In genomic region chr17:28773736-28774135, GRCh38 we compare ENCODE assay signal across 19 cellular contexts. TPM values are rescaled to one million over a fixed set of nuclear protein-coding genes. Genes with fewer than 3 reads are reported as not detected.
A peak's percentile ranks its signal among the peaks of the same experiment; 100 is the strongest.
DNase-seq lines count a peak whose midpoint lies in the region; ATAC-seq, FAIRE-seq and TF ChIP-seq lines count a peak whose summit lies in the region.
"Had no signal": no experiment of that assay in that cellular context is flagged by ENCODE, and none has a peak within 500 bp of the region (broad histone marks: within the 10 kb centered on the region; RNA-seq: fewer than 3 reads in every experiment).

No MANE protein-coding gene starts in this region.

- H3K4me3 ChIP-seq in GM23338 (no peak overlapping the region), prostate gland (no peak overlapping the region), kidney (ENCODE audit: low read length in 2 of 2) (no peak overlapping the region)
- H3K4me3 ChIP-seq: HAP-1 had no signal

- H3K9me3 ChIP-seq in prostate gland (no peaks in the 10 kb centered on the region), kidney (ENCODE audit: control insufficient read depth in 1 of 2, low read length in 2 of 2) (no peaks in the 10 kb centered on the region)
- H3K9me3 ChIP-seq: HAP-1 had no signal

- intact Hi-C loops in activated CD4-positive, alpha-beta T cell treated with anti-CD3 and anti-CD28 coated beads for 36 hours (cut with DNase I, micrococcal nuclease), result no loop called here
- intact Hi-C loops in prostate gland (cut with DNase I), result no loop called here
- intact Hi-C loops in kidney (cut with DNase I), result no loop called here

- CTCF ChIA-PET in activated CD4-positive, alpha-beta T cell treated with anti-CD3 and anti-CD28 coated beads for 36 hours (lab: Charles Lee), result interaction anchor here (0.7 to 5.0 kb wide), 8 partner anchors 10 to 192 kb away, joined by 3 to 63 read pairs (median 4); no protein-coding TSS in a partner anchor

- POLR2A ChIA-PET in activated CD4-positive, alpha-beta T cell treated with anti-CD3 and anti-CD28 coated beads for 36 hours (lab: Charles Lee), result interaction anchor here (0.6 to 0.8 kb wide), 4 partner anchors 37 to 352 kb away, joined by 3 to 9 read pairs (median 4); no protein-coding TSS in a partner anchor

- H3K4me1 Mint-ChIP-seq in activated CD4-positive, alpha-beta T cell treated with anti-CD3 and anti-CD28 coated beads for 36 hours, result peaks cover 25% of the 10 kb centered on the region
- peaks cover 24% of the 10 kb centered on the region for H3K4me1 Mint-ChIP-seq in GM23338
- peaks cover 20% of the 10 kb centered on the region for H3K4me1 Mint-ChIP-seq in activated naive CD8-positive, alpha-beta T cell treated with anti-CD3 and anti-CD28 coated beads for 36 hours
- H3K4me1 Mint-ChIP-seq in nephron progenitor cell, result peaks cover 20% of the 10 kb centered on the region

- no peaks in the 10 kb centered on the region for H3K27me3 Mint-ChIP-seq in activated CD4-positive, alpha-beta T cell treated with anti-CD3 and anti-CD28 coated beads for 36 hours
- peaks cover 3% of the 10 kb centered on the region for H3K27me3 Mint-ChIP-seq in GM23338 (ENCODE audit: insufficient read depth, low read depth, poor library complexity)
- no peaks in the 10 kb centered on the region for H3K27me3 Mint-ChIP-seq in activated naive CD8-positive, alpha-beta T cell treated with anti-CD3 and anti-CD28 coated beads for 36 hours
- H3K27me3 Mint-ChIP-seq in nephron progenitor cell (ENCODE audit: low read depth, poor library complexity), result no peaks in the 10 kb centered on the region

- no peaks in the 10 kb centered on the region for H3K9me2 ChIP-seq in GM23338 (ENCODE audit: insufficient read depth)

- H3K4me1 ChIP-seq in GM23338 (ENCODE audit: insufficient read depth) (peaks cover 7% of the 10 kb centered on the region; the same call in 1 of the 2 replicates), prostate gland (replicated peaks) (no peaks in the 10 kb centered on the region), kidney (ENCODE audit: control insufficient read depth in 1 of 2, insufficient read depth in 1 of 2, low read depth in 1 of 2, low read length in 2 of 2) (no peaks in the 10 kb centered on the region)
- H3K4me1 ChIP-seq: HAP-1 had no signal

- H3K27me3 ChIP-seq in GM23338 (ENCODE audit: insufficient read depth), result no peaks in the 10 kb centered on the region
- H3K27me3 ChIP-seq in prostate gland (replicated peaks; ENCODE audit: insufficient read depth), result no peaks in the 10 kb centered on the region

- no peak overlapping the region for H3K27ac Mint-ChIP-seq in activated CD4-positive, alpha-beta T cell treated with anti-CD3 and anti-CD28 coated beads for 36 hours
- H3K27ac Mint-ChIP-seq in GM23338 (peak overlapping the region; percentile 72; the same call in 1 of the 2 replicates), nephron progenitor cell (peak overlapping the region; percentile 97)
- peak overlapping the region; percentile 8 for H3K27ac Mint-ChIP-seq in activated naive CD8-positive, alpha-beta T cell treated with anti-CD3 and anti-CD28 coated beads for 36 hours

- no peaks in the 10 kb centered on the region for H3K9me3 Mint-ChIP-seq in activated CD4-positive, alpha-beta T cell treated with anti-CD3 and anti-CD28 coated beads for 36 hours (ENCODE audit: low read depth)
- H3K9me3 Mint-ChIP-seq in GM23338 (no peaks in the 10 kb centered on the region), nephron progenitor cell (no peaks in the 10 kb centered on the region)
- no peaks in the 10 kb centered on the region for H3K9me3 Mint-ChIP-seq in activated naive CD8-positive, alpha-beta T cell treated with anti-CD3 and anti-CD28 coated beads for 36 hours

- no peak for TF ChIP-seq POLR2A in prostate gland (IDR thresholded peaks at IDR 0.05)

- H3K27ac ChIP-seq in GM23338 (ENCODE audit: low read depth) (no peak overlapping the region), prostate gland (no peak overlapping the region), kidney (ENCODE audit: low read depth in 2 of 2, low read length in 2 of 2) (no peak overlapping the region)
- H3K27ac ChIP-seq: C4-2B had no signal

- H3K36me3 ChIP-seq in GM23338 (ENCODE audit: insufficient read depth) (0 out of 2 replicates have a peak, but pooled peaks cover 4% of the 10 kb centered on the region), prostate gland (no peaks in the 10 kb centered on the region), kidney (ENCODE audit: control insufficient read depth in 1 of 2, insufficient read depth in 2 of 2, low read length in 2 of 2) (no peaks in the 10 kb centered on the region)

- peak; percentile 63 for ATAC-seq in activated CD4-positive, alpha-beta T cell treated with anti-CD3 and anti-CD28 coated beads for 36 hours
- ATAC-seq in GM23338 (no peak), GM21737 (IDR thresholded peaks at IDR 0.05; ENCODE audit: unreplicated experiment) (no peak)

- TF ChIP-seq CTCF in GM23338 (conservative IDR thresholded peaks at IDR 0.05; ENCODE audit: low read depth in 2 of 2) (no peak), nephron progenitor cell (IDR thresholded peaks at IDR 0.05) (no peak), prostate gland (IDR thresholded peaks at IDR 0.05) (no peak), kidney (IDR thresholded peaks at IDR 0.05; ENCODE audit: borderline replicate concordance, extremely low read depth, insufficient read depth) (no peak)

- H3F3A ChIP-seq in GM23338 (replicated peaks; ENCODE audit: low read depth), result peaks cover 23% of the 10 kb centered on the region; the same call in 1 of the 2 replicates

- peaks cover 10% of the 10 kb centered on the region for H3K36me3 Mint-ChIP-seq in activated CD4-positive, alpha-beta T cell treated with anti-CD3 and anti-CD28 coated beads for 36 hours (ENCODE audit: low read depth)
- peaks cover 29% of the 10 kb centered on the region for H3K36me3 Mint-ChIP-seq in GM23338 (ENCODE audit: low read depth)
- peaks cover 5% of the 10 kb centered on the region for H3K36me3 Mint-ChIP-seq in activated naive CD8-positive, alpha-beta T cell treated with anti-CD3 and anti-CD28 coated beads for 36 hours
- peaks cover 38% of the 10 kb centered on the region for H3K36me3 Mint-ChIP-seq in nephron progenitor cell (ENCODE audit: low read depth)

- H3K9ac ChIP-seq in kidney (ENCODE audit: low read length in 2 of 2), result no peak overlapping the region

- WGBS in prostate gland, result 89% methylated on average over 6 of the region's 6 CpGs

- no peak overlapping the region for H3K4me2 ChIP-seq in GM23338

- no peak overlapping the region for H3K4me3 Mint-ChIP-seq in activated CD4-positive, alpha-beta T cell treated with anti-CD3 and anti-CD28 coated beads for 36 hours
- H3K4me3 Mint-ChIP-seq in GM23338 (no peak overlapping the region), nephron progenitor cell (no peak overlapping the region)
- H3K4me3 Mint-ChIP-seq in activated naive CD8-positive, alpha-beta T cell treated with anti-CD3 and anti-CD28 coated beads for 36 hours, result no peak overlapping the region

- FAIRE-seq in kidney (lab: Jason Lieb, UNC), result no peak

- no peak overlapping the region for H2AFZ ChIP-seq in GM23338

- DNase-seq in activated CD4-positive, alpha-beta T cell treated with anti-CD3 and anti-CD28 coated beads for 36 hours, result no peak
- DNase-seq in activated CD4-positive, alpha-beta T cell treated with anti-CD3 and anti-CD28 coated beads for 4 hours, result no peak
- no peak for DNase-seq in GM23338 (ENCODE audit: low spot score)
- DNase-seq in activated naive CD8-positive, alpha-beta T cell treated with anti-CD3 and anti-CD28 coated beads for 36 hours, result no peak
- DNase-seq in nephron progenitor cell, result no peak
- DNase-seq in prostate gland (ENCODE audit: low spot score), result no peak
- no peak for DNase-seq in kidney
- DNase-seq: COR-L47; DMS153; EL; NCI-H1436; NCI-H2029 treated with DMSO at 0.1 percent for 48 hours; NCI-H226; NCI-H526; NK-92 treated with Interleukin-12 subunit alpha and Interleukin-12 subunit beta, amount 100 ng/mL, for 24 hours; OCI-M1 had no signal

- H4K20me1 ChIP-seq in GM23338 (replicated peaks; ENCODE audit: insufficient read depth), result peaks cover 28% of the 10 kb centered on the region

- H3K79me2 ChIP-seq in GM23338 (replicated peaks; ENCODE audit: insufficient read depth), result peaks cover 97% of the 10 kb centered on the region

RNA-seq across cellular contexts. Expression of gene TRAF4, which starts 29.9 kb away (rescaled TPM):
- total RNA-seq in activated CD4-positive, alpha-beta T cell treated with anti-CD3 and anti-CD28 coated beads for 36 hours, result 100 to 1,000 TPM in 1 of 2 experiments, 10 to 100 TPM in 1; 96.5 to 117 TPM
- 117 and 152 TPM in 2 replicates for total RNA-seq in GM23338 (2014; rRNA removed; shearing (Covaris generic))
- polyA plus RNA-seq in GM23338 (2016; fragmentation: Nextera tagmentation; extraction: Ambion mirVana) (59.0 and 63.5 TPM in 2 replicates), kidney (ENCODE audit: insufficient read depth, low read depth, low replicate concordance) (53.4 TPM)
- total RNA-seq in activated naive CD8-positive, alpha-beta T cell treated with anti-CD3 and anti-CD28 coated beads for 36 hours, result 100 to 1,000 TPM; 219 to 221 TPM
- total RNA-seq in prostate gland (10 to 100 TPM; 43.1 to 59.8 TPM), kidney (118 TPM)

RNA-seq across cellular contexts. Expression of gene NEK8, which starts 45.1 kb away (rescaled TPM):
- total RNA-seq in activated CD4-positive, alpha-beta T cell treated with anti-CD3 and anti-CD28 coated beads for 36 hours, result 1 to 10 TPM; 3.8 to 4.0 TPM
- total RNA-seq in GM23338 (2014; rRNA removed; shearing (Covaris generic)), result 13.2 and 14.9 TPM in 2 replicates
- polyA plus RNA-seq in GM23338 (2016; fragmentation: Nextera tagmentation; extraction: Ambion mirVana), result 8.9 and 10.0 TPM in 2 replicates
- total RNA-seq in activated naive CD8-positive, alpha-beta T cell treated with anti-CD3 and anti-CD28 coated beads for 36 hours, result 1 to 10 TPM; 4.8 to 5.6 TPM
- 10 to 100 TPM in 1 of 2 donors, 1 to 10 TPM in 1; 5.1 to 13.2 TPM for total RNA-seq in prostate gland
- total RNA-seq in kidney, result 20.6 TPM
- 4.7 TPM for polyA plus RNA-seq in kidney (ENCODE audit: insufficient read depth, low read depth, low replicate concordance)

RNA-seq across cellular contexts. Expression of gene TLCD1, which starts 47.7 kb away (rescaled TPM):
- total RNA-seq in activated CD4-positive, alpha-beta T cell treated with anti-CD3 and anti-CD28 coated beads for 36 hours, result 1 to 10 TPM; 8.5 to 8.7 TPM
- 16.9 and 26.5 TPM in 2 replicates for total RNA-seq in GM23338 (2014; rRNA removed; shearing (Covaris generic))
- polyA plus RNA-seq in GM23338 (2016; fragmentation: Nextera tagmentation; extraction: Ambion mirVana) (47.0 and 47.7 TPM in 2 replicates), kidney (ENCODE audit: insufficient read depth, low read depth, low replicate concordance) (30.0 TPM)
- total RNA-seq in activated naive CD8-positive, alpha-beta T cell treated with anti-CD3 and anti-CD28 coated beads for 36 hours, result 10 to 100 TPM; 15.5 to 17.8 TPM
- total RNA-seq in prostate gland (10 to 100 TPM in 1 of 2 donors, 1 to 10 TPM in 1; 5.3 to 19.6 TPM), kidney (25.3 TPM)

RNA-seq across cellular contexts. Expression of gene RPL23A, which starts 54.0 kb away (rescaled TPM):
- total RNA-seq in activated CD4-positive, alpha-beta T cell treated with anti-CD3 and anti-CD28 coated beads for 36 hours, result 1,000 to 10,000 TPM; 2,164 to 2,505 TPM
- total RNA-seq in GM23338 (2014; rRNA removed; shearing (Covaris generic)), result 592 and 656 TPM in 2 replicates
- polyA plus RNA-seq in GM23338 (2016; fragmentation: Nextera tagmentation; extraction: Ambion mirVana) (1,994 and 2,198 TPM in 2 replicates), kidney (ENCODE audit: insufficient read depth, low read depth, low replicate concordance) (1,159 TPM)
- total RNA-seq in activated naive CD8-positive, alpha-beta T cell treated with anti-CD3 and anti-CD28 coated beads for 36 hours, result 1,000 to 10,000 TPM; 2,447 to 2,533 TPM
- total RNA-seq in prostate gland (100 to 1,000 TPM; 417 to 657 TPM), kidney (1,188 TPM)

RNA-seq across cellular contexts. Expression of gene RAB34, which starts 56.1 kb away (rescaled TPM):
- 10 to 100 TPM; 13.6 to 17.4 TPM for total RNA-seq in activated CD4-positive, alpha-beta T cell treated with anti-CD3 and anti-CD28 coated beads for 36 hours
- total RNA-seq in GM23338 (2014; rRNA removed; shearing (Covaris generic)), result 381 and 394 TPM in 2 replicates
- polyA plus RNA-seq in GM23338 (2016; fragmentation: Nextera tagmentation; extraction: Ambion mirVana), result 174 and 184 TPM in 2 replicates
- 1 to 10 TPM; 7.6 to 8.2 TPM for total RNA-seq in activated naive CD8-positive, alpha-beta T cell treated with anti-CD3 and anti-CD28 coated beads for 36 hours
- 100 to 1,000 TPM; 165 to 181 TPM for total RNA-seq in prostate gland
- total RNA-seq in kidney, result 119 TPM
- 128 TPM for polyA plus RNA-seq in kidney (ENCODE audit: insufficient read depth, low read depth, low replicate concordance)
